Comparison of ENCODE assay signal across 1 cellular context in genomic region chr9:137551656-137552534, GRCh38.
TF ChIP-seq lines count a peak whose summit lies in the region.

Gene MRPL41, plus strand, starts transcription at chr9:137551879. Its CDS starts 203 bp downstream, at chr9:137552082.

TF ChIP-seq in HepG2, 621 proteins besides CTCF, POLR2A, EP300 and RAD21 (continued from another document and continues in another):
- TF ChIP-seq DMAP1 (CRISPR knock-in tag; IDR thresholded peaks at IDR 0.05) (no peak), ELK4 (CRISPR knock-in tag; IDR thresholded peaks at IDR 0.05; ENCODE audit: borderline replicate concordance) (no peak), ZNF354B (CRISPR knock-in tag; IDR thresholded peaks at IDR 0.05) (no peak), ZNF564 (CRISPR knock-in tag; IDR thresholded peaks at IDR 0.05) (0 out of 2 replicates have a peak, but pooled peaks have one; percentile 62), MED13 (CRISPR knock-in tag; IDR thresholded peaks at IDR 0.05) (no peak), ZFP90 (CRISPR knock-in tag; IDR thresholded peaks at IDR 0.05; ENCODE audit: borderline replicate concordance) (no peak; the same call in 1 of the 2 replicates), HMGXB4 (CRISPR knock-in tag; IDR thresholded peaks at IDR 0.05; ENCODE audit: borderline replicate concordance in 1 of 2, low read depth in 1 of 2) (no peak; a peak in 2 of 4 replicates), ZBTB7B (CRISPR knock-in tag; IDR thresholded peaks at IDR 0.05) (no peak), MIXL1 (CRISPR knock-in tag; IDR thresholded peaks at IDR 0.05) (no peak), ZNF552 (CRISPR knock-in tag; IDR thresholded peaks at IDR 0.05; ENCODE audit: borderline replicate concordance) (no peak), CBX5 (CRISPR knock-in tag; IDR thresholded peaks at IDR 0.05; ENCODE audit: borderline replicate concordance) (no peak), RORA (CRISPR knock-in tag; IDR thresholded peaks at IDR 0.05) (no peak), EEA1 (CRISPR knock-in tag; IDR thresholded peaks at IDR 0.05; ENCODE audit: borderline replicate concordance) (0 out of 2 replicates have a peak, but pooled peaks have one; percentile 61), ZNF530 (CRISPR knock-in tag; IDR thresholded peaks at IDR 0.05; ENCODE audit: low read depth) (no peak), POLR2AphosphoS5 (IDR thresholded peaks at IDR 0.05; ENCODE audit: low read depth, low read length) (peak; percentile 62), NR1H2 (CRISPR knock-in tag; IDR thresholded peaks at IDR 0.05; ENCODE audit: borderline replicate concordance, low read depth) (no peak), ZNF580 (CRISPR knock-in tag; IDR thresholded peaks at IDR 0.05; ENCODE audit: borderline replicate concordance, low read depth) (no peak), ZNF180 (CRISPR knock-in tag; IDR thresholded peaks at IDR 0.05; ENCODE audit: borderline replicate concordance, low read depth) (no peak), ZNF878 (CRISPR knock-in tag; IDR thresholded peaks at IDR 0.05) (no peak), ZNF383 (CRISPR knock-in tag; IDR thresholded peaks at IDR 0.05; ENCODE audit: borderline replicate concordance) (no peak), MXD3 (CRISPR knock-in tag; IDR thresholded peaks at IDR 0.05) (peak; percentile 26; the same call in 1 of the 2 replicates), MBNL3 (CRISPR knock-in tag; conservative IDR thresholded peaks at IDR 0.05) (no peak), LRRFIP1 (CRISPR knock-in tag; conservative IDR thresholded peaks at IDR 0.05) (no peak), ZBTB40 (IDR thresholded peaks at IDR 0.05) (no peak), ZBTB40 (CRISPR knock-in tag; IDR thresholded peaks at IDR 0.05) (no peak), RBAK (CRISPR knock-in tag; IDR thresholded peaks at IDR 0.05) (no peak), ZNF367 (CRISPR knock-in tag; IDR thresholded peaks at IDR 0.05; ENCODE audit: borderline replicate concordance) (no peak), HNF1A (IDR thresholded peaks at IDR 0.05; ENCODE audit: low read depth) (no peak), HNF1A (CRISPR knock-in tag; IDR thresholded peaks at IDR 0.05; ENCODE audit: borderline replicate concordance) (no peak)
